12 cellular contexts compared by ENCODE assay signal in genomic region chr3:36989000-36989399, GRCh38. TPM values are rescaled to one million over a fixed set of nuclear protein-coding genes. Genes with fewer than 3 reads are reported as not detected.
A peak's percentile ranks its signal among the peaks of the same experiment; 100 is the strongest.
DNase-seq lines count a peak whose midpoint lies in the region; ATAC-seq and TF ChIP-seq lines count a peak whose summit lies in the region.
"Had no signal": no experiment of that assay in that cellular context is flagged by ENCODE, and none has a peak within 500 bp of the region (broad histone marks: within the 10 kb centered on the region; RNA-seq: fewer than 3 reads in every experiment).

No MANE protein-coding gene starts in this region.

- TF ChIP-seq POLR2A in GM18505 (IDR thresholded peaks at IDR 0.05; ENCODE audit: borderline replicate concordance, extremely low read depth, insufficient read depth, insufficient read length) = no peak

- no peaks in the 10 kb centered on the region for H3K9me2 ChIP-seq in Karpas-422 (replicated peaks; ENCODE audit: insufficient read depth, low read length)

- H3K4me1 ChIP-seq in DND-41 (ENCODE audit: insufficient read depth, low read length) = peaks cover 48% of the 10 kb centered on the region
- peaks cover 39% of the 10 kb centered on the region for H3K4me1 ChIP-seq in Karpas-422 (ENCODE audit: low read length)
- peaks cover 26% of the 10 kb centered on the region for H3K4me1 ChIP-seq in ectodermal cell (ENCODE audit: control insufficient read depth, insufficient read depth, low read length)
- H3K4me1 ChIP-seq in parathyroid adenoma = peaks cover 20% of the 10 kb centered on the region

- H3K4me3 ChIP-seq in DND-41 (ENCODE audit: low read depth in 1 of 2, low read length in 2 of 2) = peak overlapping the region in 1 of 2 experiments; percentile 81; a peak in 1 of 4 replicates
- H3K4me3 ChIP-seq in Karpas-422 (ENCODE audit: low read length) = peak overlapping the region; percentile 69
- peak overlapping the region; percentile 13 for H3K4me3 ChIP-seq in ectodermal cell (ENCODE audit: insufficient read depth, low read depth, low read length)
- no peak overlapping the region for H3K4me3 ChIP-seq in parathyroid adenoma (ENCODE audit: low read depth, low read length)

- H3K79me2 ChIP-seq in DND-41 (ENCODE audit: insufficient read depth, low read length) (peaks cover 60% of the 10 kb centered on the region), Karpas-422 (ENCODE audit: low read length) (peaks cover 56% of the 10 kb centered on the region), parathyroid adenoma (peaks cover 30% of the 10 kb centered on the region)

- H4K20me1 ChIP-seq in DND-41 (ENCODE audit: insufficient read depth, low read length) = peaks cover 35% of the 10 kb centered on the region; the same call in 1 of the 2 replicates
- peaks cover 11% of the 10 kb centered on the region for H4K20me1 ChIP-seq in Karpas-422 (ENCODE audit: insufficient read depth, low read depth, low read length)

- no peak overlapping the region for H2AFZ ChIP-seq in DND-41 (ENCODE audit: low read depth, low read length)
- H2AFZ ChIP-seq in Karpas-422 (ENCODE audit: low read length) = no peak overlapping the region
- no peak overlapping the region for H2AFZ ChIP-seq in parathyroid adenoma

- H3K27ac ChIP-seq in DND-41 (ENCODE audit: low read length) (no peak overlapping the region), Karpas-422 (ENCODE audit: low read length) (peak overlapping the region; percentile 25; the same call in 1 of the 2 replicates), ectodermal cell (ENCODE audit: insufficient read depth, low read depth, low read length, poor library complexity, severe bottlenecking) (no peak overlapping the region), parathyroid adenoma (no peak overlapping the region)

- TF ChIP-seq CTCF in DND-41 (IDR thresholded peaks at IDR 0.05; ENCODE audit: borderline replicate concordance, extremely low read depth, low read length, poor library complexity, severe bottlenecking) (no peak), parathyroid adenoma (IDR thresholded peaks at IDR 0.05) (no peak)

- WGBS in ectodermal cell, 2 experiments = 92 to 94% methylated on average over 2 to 3 of the region's 3 CpGs

- H3K4me2 ChIP-seq in DND-41 (ENCODE audit: insufficient read depth, low read length) = peak overlapping the region; percentile 90
- peak overlapping the region; percentile 85 for H3K4me2 ChIP-seq in Karpas-422 (ENCODE audit: low read depth, low read length, poor library complexity, severe bottlenecking)
- peak overlapping the region; percentile 37 for H3K4me2 ChIP-seq in parathyroid adenoma (ENCODE audit: low read length)

- H3K27me3 ChIP-seq in DND-41 (ENCODE audit: insufficient read depth, low read length, poor library complexity) (no peaks in the 10 kb centered on the region), Karpas-422 (ENCODE audit: low read length) (no peaks in the 10 kb centered on the region), ectodermal cell (ENCODE audit: control insufficient read depth, insufficient read depth, low read length, poor library complexity, severe bottlenecking) (no peaks in the 10 kb centered on the region), parathyroid adenoma (ENCODE audit: control insufficient read depth, insufficient read depth, low read length) (no peaks in the 10 kb centered on the region)

- ATAC-seq in DND-41 (ENCODE audit: insufficient read depth, low read depth) (no peak), GM18505 (IDR thresholded peaks at IDR 0.05; ENCODE audit: unreplicated experiment) (no peak), HG02970 (IDR thresholded peaks at IDR 0.05; ENCODE audit: low FRiP score, unreplicated experiment) (no peak)
- ATAC-seq: Panc1 had no signal

- peak overlapping the region; percentile 90; the same call in 1 of the 2 replicates for H3K9ac ChIP-seq in DND-41 (ENCODE audit: low read depth, low read length)
- peak overlapping the region; percentile 90; the same call in 1 of the 2 replicates for H3K9ac ChIP-seq in Karpas-422 (ENCODE audit: low read length)
- no peak overlapping the region for H3K9ac ChIP-seq in parathyroid adenoma

- peaks cover 76% of the 10 kb centered on the region for H3K36me3 ChIP-seq in DND-41 (ENCODE audit: insufficient read depth, low read length)
- peaks cover 56% of the 10 kb centered on the region for H3K36me3 ChIP-seq in Karpas-422 (ENCODE audit: insufficient read depth, low read length)
- H3K36me3 ChIP-seq in ectodermal cell (ENCODE audit: control insufficient read depth, insufficient read depth, low read length) = peaks cover 11% of the 10 kb centered on the region
- no peaks in the 10 kb centered on the region for H3K36me3 ChIP-seq in parathyroid adenoma (ENCODE audit: control insufficient read depth, insufficient read depth, low read length)

- DNase-seq in DND-41 (no peak), Karpas-422 (no peak), HK-2 (ENCODE audit: unreplicated experiment) (no peak)
- DNase-seq in stimulated activated CD4-positive, alpha-beta T cell treated with anti-CD3 and anti-CD28 coated beads, Interleukin-2, amount 100 ng/mL, for 24 hours = no peak
- DNase-seq: hypothalamus, NCI-H187, occipital lobe had no signal

- no peaks in the 10 kb centered on the region for H3K9me3 ChIP-seq in DND-41 (ENCODE audit: insufficient read depth, low read length, severe bottlenecking)
- no peaks in the 10 kb centered on the region for H3K9me3 ChIP-seq in Karpas-422 (ENCODE audit: low read length)
- no peaks in the 10 kb centered on the region for H3K9me3 ChIP-seq in ectodermal cell (ENCODE audit: control insufficient read depth, low read length)
- H3K9me3 ChIP-seq in parathyroid adenoma (ENCODE audit: control insufficient read depth, low read length) = no peaks in the 10 kb centered on the region

RNA-seq across cellular contexts. Expression of gene EPM2AIP1, which starts 3.9 kb away (rescaled TPM):
- total RNA-seq in Karpas-422 (2014; rRNA removed; shearing (Covaris generic); ENCODE audit: low replicate concordance) = 20.7 and 27.5 TPM in 2 replicates
- polyA plus RNA-seq in ectodermal cell (2013, experiment 1 of 4) = 27.4 TPM
- polyA plus RNA-seq in ectodermal cell (2013, experiment 2 of 4) = 26.8 TPM
- 21.5 TPM for polyA plus RNA-seq in ectodermal cell (2013, experiment 3 of 4)
- polyA plus RNA-seq in ectodermal cell (2013, experiment 4 of 4) = 21.3 TPM

RNA-seq across cellular contexts. Expression of gene MLH1, which starts 4.3 kb away (rescaled TPM):
- 47.8 and 61.4 TPM in 2 replicates for total RNA-seq in Karpas-422 (2014; rRNA removed; shearing (Covaris generic); ENCODE audit: low replicate concordance)
- 71.6 TPM for polyA plus RNA-seq in ectodermal cell (2013, experiment 1 of 4)
- polyA plus RNA-seq in ectodermal cell (2013, experiment 2 of 4) = 71.3 TPM
- polyA plus RNA-seq in ectodermal cell (2013, experiment 3 of 4) = 54.2 TPM
- polyA plus RNA-seq in ectodermal cell (2013, experiment 4 of 4) = 60.4 TPM

RNA-seq across cellular contexts. Expression of gene TRANK1, which starts 44.1 kb away (rescaled TPM):
- 83.4 and 123 TPM in 2 replicates for total RNA-seq in Karpas-422 (2014; rRNA removed; shearing (Covaris generic); ENCODE audit: low replicate concordance)
- 7.4 TPM for polyA plus RNA-seq in ectodermal cell (2013, experiment 1 of 4)
- 9.9 TPM for polyA plus RNA-seq in ectodermal cell (2013, experiment 2 of 4)
- 7.4 TPM for polyA plus RNA-seq in ectodermal cell (2013, experiment 3 of 4)
- 9.2 TPM for polyA plus RNA-seq in ectodermal cell (2013, experiment 4 of 4)

Comparison
In these comparisons a context has a peak if more than half of its experiments do, and no peak if none do; other contexts are left out.
1. H3K4me2 ChIP-seq: peak in every context shown above with its lines; median percentile 90 in DND-41; 85 in Karpas-422; 37 in parathyroid adenoma.